15 cellular contexts compared by ENCODE assay signal in genomic region chr5:169149317-169149716, GRCh38.
DNase-seq lines count a peak whose midpoint lies in the region; ATAC-seq and TF ChIP-seq lines count a peak whose summit lies in the region.
"Had no signal": no experiment of that assay in that cellular context is flagged by ENCODE, and none has a peak within 500 bp of the region (broad histone marks: within the 10 kb centered on the region; RNA-seq: fewer than 3 reads in every experiment).

No MANE protein-coding gene starts in this region.

- DNase-seq in BE2C (peak; percentile 63), HFF-Myc (ENCODE audit: extremely low read depth, low read depth) (no peak), left kidney (ENCODE audit: low read depth, low spot score) (peak; percentile 61), NCI-H1436 (lab: John Stamatoyannopoulos, UW) (no peak)
- DNase-seq in activated CD4-positive, CD25-positive, alpha-beta regulatory T cell treated with anti-CD3 and anti-CD28 coated beads, Interleukin-2, amount 50 U/mL, for 72 hours = no peak
- no peak for DNase-seq in activated CD4-positive, alpha-beta T cell treated with anti-CD3 and anti-CD28 coated beads, Interleukin-2, amount 10 ng/mL, durations not matched to agents 24 days and 14 days
- DNase-seq: CD4-positive, CD25-positive, alpha-beta regulatory T cell; mucosa of descending colon; Peyer's patch; T1000 had no signal

- no peaks in the 10 kb centered on the region for H3K4me1 Mint-ChIP-seq in activated CD4-positive, alpha-beta T cell treated with anti-CD3 and anti-CD28 coated beads, Interleukin-2, amount 10 ng/mL, durations not matched to agents 24 days and 14 days
- H3K4me1 Mint-ChIP-seq: activated naive CD4-positive, alpha-beta T cell treated with anti-CD3 and anti-CD28 coated beads, Interleukin-2, amount 50 U/mL, for 24 hours; CD4-positive, CD25-positive, alpha-beta regulatory T cell had no signal

- no peak overlapping the region for H3K27ac Mint-ChIP-seq in activated CD4-positive, alpha-beta T cell treated with anti-CD3 and anti-CD28 coated beads, Interleukin-2, amount 10 ng/mL, durations not matched to agents 24 days and 14 days
- H3K27ac Mint-ChIP-seq: activated naive CD4-positive, alpha-beta T cell treated with anti-CD3 and anti-CD28 coated beads, Interleukin-2, amount 50 U/mL, for 24 hours; CD4-positive, CD25-positive, alpha-beta regulatory T cell had no signal

- no peaks in the 10 kb centered on the region for H3K36me3 ChIP-seq in BE2C
- H3K36me3 ChIP-seq: esophagus muscularis mucosa, Peyer's patch, right atrium auricular region had no signal

- no peaks in the 10 kb centered on the region for H3K9me3 ChIP-seq in BE2C
- H3K9me3 ChIP-seq: esophagus muscularis mucosa, mucosa of descending colon, Peyer's patch, right atrium auricular region had no signal

- TF ChIP-seq CTCF in BE2C (IDR thresholded peaks at IDR 0.05; ENCODE audit: low read depth, low read length) = peak; percentile 86
- peak; percentile 44 for TF ChIP-seq CTCF in HFF-Myc (IDR thresholded peaks at IDR 0.05; ENCODE audit: low read depth, low read length, missing control alignments)
- TF ChIP-seq CTCF in VCaP (conservative IDR thresholded peaks at IDR 0.05) = peak; percentile 28; the same call in 1 of the 2 replicates

- ATAC-seq in HG03442 (IDR thresholded peaks at IDR 0.05; ENCODE audit: unreplicated experiment) = no peak
- ATAC-seq: mucosa of descending colon had no signal

- no peak overlapping the region for H3K4me3 Mint-ChIP-seq in activated CD4-positive, alpha-beta T cell treated with anti-CD3 and anti-CD28 coated beads, Interleukin-2, amount 10 ng/mL, durations not matched to agents 24 days and 14 days
- H3K4me3 Mint-ChIP-seq: activated naive CD4-positive, alpha-beta T cell treated with anti-CD3 and anti-CD28 coated beads, Interleukin-2, amount 50 U/mL, for 24 hours; CD4-positive, CD25-positive, alpha-beta regulatory T cell had no signal

- H3K9me3 Mint-ChIP-seq in activated CD4-positive, alpha-beta T cell treated with anti-CD3 and anti-CD28 coated beads, Interleukin-2, amount 10 ng/mL, durations not matched to agents 24 days and 14 days = no peaks in the 10 kb centered on the region
- H3K9me3 Mint-ChIP-seq: activated naive CD4-positive, alpha-beta T cell treated with anti-CD3 and anti-CD28 coated beads, Interleukin-2, amount 50 U/mL, for 24 hours had no signal

- H3K27ac ChIP-seq in VCaP = no peak overlapping the region
- H3K27ac ChIP-seq: esophagus muscularis mucosa, Peyer's patch, right atrium auricular region had no signal

- intact Hi-C loops in activated CD4-positive, alpha-beta T cell treated with anti-CD3 and anti-CD28 coated beads, Interleukin-2, amount 10 ng/mL, durations not matched to agents 24 days and 14 days (cut with micrococcal nuclease) = no loop called here

- H3K4me3 ChIP-seq in BE2C (ENCODE audit: low read depth, low read length) (peak overlapping the region; percentile 14), HFF-Myc (replicated peaks; ENCODE audit: low read depth, low read length) (no peak overlapping the region)
- H3K4me3 ChIP-seq: esophagus muscularis mucosa, mucosa of descending colon, Peyer's patch, right atrium auricular region had no signal

- no peaks in the 10 kb centered on the region for H3K27me3 Mint-ChIP-seq in activated CD4-positive, alpha-beta T cell treated with anti-CD3 and anti-CD28 coated beads, Interleukin-2, amount 10 ng/mL, durations not matched to agents 24 days and 14 days
- H3K27me3 Mint-ChIP-seq: activated naive CD4-positive, alpha-beta T cell treated with anti-CD3 and anti-CD28 coated beads, Interleukin-2, amount 50 U/mL, for 24 hours had no signal

- H3K4me1 ChIP-seq in BE2C = peaks cover 63% of the 10 kb centered on the region
- H3K4me1 ChIP-seq: Peyer's patch had no signal

- H3K27me3 ChIP-seq in BE2C = no peaks in the 10 kb centered on the region
- H3K27me3 ChIP-seq: esophagus muscularis mucosa, Peyer's patch, right atrium auricular region had no signal

- no peaks in the 10 kb centered on the region for H3K36me3 Mint-ChIP-seq in activated CD4-positive, alpha-beta T cell treated with anti-CD3 and anti-CD28 coated beads, Interleukin-2, amount 10 ng/mL, durations not matched to agents 24 days and 14 days (ENCODE audit: low read depth)
- H3K36me3 Mint-ChIP-seq: activated naive CD4-positive, alpha-beta T cell treated with anti-CD3 and anti-CD28 coated beads, Interleukin-2, amount 50 U/mL, for 24 hours; CD4-positive, CD25-positive, alpha-beta regulatory T cell had no signal

Comparison
In these comparisons a context has a peak if more than half of its experiments do, and no peak if none do; other contexts are left out.
1. DNase-seq: peak in BE2C (single experiment) and left kidney (single experiment); none in HFF-Myc (single experiment), NCI-H1436 (single experiment), activated CD4-positive, CD25-positive, alpha-beta regulatory T cell treated with anti-CD3 and anti-CD28 coated beads, Interleukin-2, amount 50 U/mL, for 72 hours (single experiment) and activated CD4-positive, alpha-beta T cell treated with anti-CD3 and anti-CD28 coated beads, Interleukin-2, amount 10 ng/mL, durations not matched to agents 24 days and 14 days (single experiment).
2. CTCF ChIP-seq: peak in every context shown above with its lines; median percentile 86 in BE2C; 44 in HFF-Myc; 28 in VCaP.